ENCODE assay signal across 8 cellular contexts in genomic region chr2:18749912-18750526, GRCh38.
DNase-seq lines count a peak whose midpoint lies in the region; ATAC-seq and TF ChIP-seq lines count a peak whose summit lies in the region.

No MANE protein-coding gene starts in this region.

- ATAC-seq in GM18517 (IDR thresholded peaks at IDR 0.05; ENCODE audit: unreplicated experiment) (no peak), GM21381 (IDR thresholded peaks at IDR 0.05; ENCODE audit: unreplicated experiment) (no peak)

- TF ChIP-seq POLR2A in ovary (IDR thresholded peaks at IDR 0.05), result no peak

- H3K4me3 ChIP-seq in fibroblast of the aortic adventitia (ENCODE audit: low read depth, low read length) (no peak overlapping the region), ovary (no peak overlapping the region)

- H3K27ac ChIP-seq in ovary, result no peak overlapping the region

- no peaks in the 10 kb centered on the region for H3K27me3 ChIP-seq in ovary

- no peaks in the 10 kb centered on the region for H3K4me1 ChIP-seq in ovary (ENCODE audit: insufficient read depth)

- TF ChIP-seq CTCF in GM13977 (IDR thresholded peaks at IDR 0.05; ENCODE audit: extremely low read depth, insufficient read depth, missing control alignments), result peak; percentile 76
- peak; percentile 83 for TF ChIP-seq CTCF in fibroblast of the aortic adventitia (IDR thresholded peaks at IDR 0.05; ENCODE audit: insufficient read depth, low read length)
- peak; percentile 53 to 71 (median 68) for TF ChIP-seq CTCF in ovary (IDR thresholded peaks at IDR 0.05)

- no peak for TF ChIP-seq EP300 in ovary (IDR thresholded peaks at IDR 0.05)

- in situ Hi-C loops in GM13977 (cut with MboI; ENCODE audit: low pct_unique_long_range_greater_than_20kb, low sequenced_read_pairs, unreplicated experiment), result loop anchor here (25.0 kb wide), 2 partner anchors 612 to 1112 kb away; partner anchors contain the start of gene OSR1

- intact Hi-C loops in ovary (cut with DNase I), result loop anchor here (2.0 to 10.0 kb wide), 5 partner anchors 612 to 1115 kb away; no protein-coding TSS in a partner anchor

- DNase-seq in AG08395 (ENCODE audit: low spot score) (peak; percentile 33), GM13977 (ENCODE audit: low spot score) (peak; percentile 9), NCI-H2171 treated with DMSO at 0.1 percent for 48 hours (lab: John Stamatoyannopoulos, UW) (peak; percentile 63), fibroblast of the aortic adventitia (ENCODE audit: low read depth) (peak; percentile 85), ovary (peak; percentile 39 to 67 (median 54))
- peak; percentile 59 for DNase-seq in activated CD4-positive, alpha-beta T cell treated with anti-CD3 and anti-CD28 coated beads for 48 hours

- no peaks in the 10 kb centered on the region for H3K36me3 ChIP-seq in ovary

- 0 to 1% (median 1%) methylated on average over 2 of the region's 2 CpGs for WGBS in ovary, 3 donors

- no peaks in the 10 kb centered on the region for H3K9me3 ChIP-seq in ovary

Comparison
In these comparisons a context has a peak if more than half of its experiments do, and no peak if none do; other contexts are left out.
1. DNase-seq: peak in every context shown above with its lines; median percentile 85 in fibroblast of the aortic adventitia; 63 in NCI-H2171 treated with DMSO at 0.1 percent for 48 hours; 59 in activated CD4-positive, alpha-beta T cell treated with anti-CD3 and anti-CD28 coated beads for 48 hours; 54 in ovary; 33 in AG08395; 9 in GM13977.